ENCODE assay signal across 18 cellular contexts in genomic region chr9:72997387-72997995, GRCh38. TPM values are rescaled to one million over a fixed set of nuclear protein-coding genes. Genes with fewer than 3 reads are reported as not detected.
DNase-seq lines count a peak whose midpoint lies in the region; ATAC-seq and TF ChIP-seq lines count a peak whose summit lies in the region.
"Had no signal": no experiment of that assay in that cellular context is flagged by ENCODE, and none has a peak within 500 bp of the region (broad histone marks: within the 10 kb centered on the region; RNA-seq: fewer than 3 reads in every experiment).

No MANE protein-coding gene starts in this region.

- 7% methylated on average over 9 of the region's 9 CpGs for WGBS in liver
- WGBS in stomach, 5 donors = 14 to 28% (median 19%) methylated on average over 9 of the region's 9 CpGs

- peak overlapping the region; percentile 4 to 77 for H3K9ac ChIP-seq in liver (ENCODE audit: low read depth in 1 of 2, low read length in 2 of 2)

- ATAC-seq in activated T-helper 17 cell treated with anti-CD3 and anti-CD28 coated beads, Interleukin-2, amount 50 U/mL, for 72 hours (replicated peaks) = no peak
- ATAC-seq in HG03045 (IDR thresholded peaks at IDR 0.05; ENCODE audit: unreplicated experiment) = no peak
- ATAC-seq: HCT116 had no signal

- no peak overlapping the region for H3K27ac Mint-ChIP-seq in activated T-helper 17 cell treated with anti-CD3 and anti-CD28 coated beads, Interleukin-2, amount 50 U/mL, for 72 hours
- H3K27ac Mint-ChIP-seq: activated naive CD4-positive, alpha-beta T cell treated with anti-CD3 and anti-CD28 coated beads, Interleukin-2, amount 50 U/mL, for 24 hours; stimulated activated naive CD8-positive, alpha-beta T cell treated with anti-CD3 and anti-CD28 coated beads, Interleukin-15, Interleukin-2, amounts not matched to agents 100 ng/mL and 50 ng/mL, for 24 hours had no signal

- H3K36me3 ChIP-seq in liver (ENCODE audit: control insufficient read depth in 4 of 4, insufficient read depth in 3 of 4, low read depth in 1 of 4, low read length in 3 of 4) = no peaks in the 10 kb centered on the region
- H3K36me3 ChIP-seq in stomach = no peaks in the 10 kb centered on the region
- H3K36me3 ChIP-seq: cardiac muscle cell had no signal

- no peaks in the 10 kb centered on the region for H3K9me3 ChIP-seq in liver (ENCODE audit: control insufficient read depth in 4 of 4, low read length in 3 of 4)
- no peaks in the 10 kb centered on the region for H3K9me3 ChIP-seq in stomach

- no peaks in the 10 kb centered on the region for H3K9me3 Mint-ChIP-seq in activated T-helper 17 cell treated with anti-CD3 and anti-CD28 coated beads, Interleukin-2, amount 50 U/mL, for 72 hours
- H3K9me3 Mint-ChIP-seq: activated naive CD4-positive, alpha-beta T cell treated with anti-CD3 and anti-CD28 coated beads, Interleukin-2, amount 50 U/mL, for 24 hours; stimulated activated naive CD8-positive, alpha-beta T cell treated with anti-CD3 and anti-CD28 coated beads, Interleukin-15, Interleukin-2, amounts not matched to agents 100 ng/mL and 50 ng/mL, for 24 hours had no signal

- no peak for TF ChIP-seq EP300 in stomach (IDR thresholded peaks at IDR 0.05)

- H3K27ac ChIP-seq in liver (ENCODE audit: low read depth in 1 of 2, low read length in 2 of 2) (peak overlapping the region; percentile 84 to 95), stomach (peak overlapping the region; percentile 49 to 69 (median 62))
- H3K27ac ChIP-seq: cardiac muscle cell, epithelial cell of prostate had no signal

- H3K4me1 Mint-ChIP-seq in activated T-helper 17 cell treated with anti-CD3 and anti-CD28 coated beads, Interleukin-2, amount 50 U/mL, for 72 hours = peaks cover 5% of the 10 kb centered on the region

- intact Hi-C loops in stomach (cut with DNase I; ENCODE audit: low total_unique reads) = no loop called here

- H3K4me3 ChIP-seq in liver (ENCODE audit: low read depth in 1 of 3, low read length in 3 of 3) (peak overlapping the region; percentile 22 to 62 (median 38)), stomach (peak overlapping the region in 1 of 4 donors; percentile 1)
- H3K4me3 ChIP-seq: cardiac muscle cell had no signal

- TF ChIP-seq RAD21 in liver (IDR thresholded peaks at IDR 0.05) = peak; percentile 43 to 46

- H3K4me1 ChIP-seq in liver (ENCODE audit: control insufficient read depth in 4 of 4, insufficient read depth in 4 of 4, low read length in 3 of 4) = peaks cover 2 to 25% (median 3%) of the 10 kb centered on the region in 4 donors
- H3K4me1 ChIP-seq in stomach = peaks cover 5 to 24% (median 10%) of the 10 kb centered on the region in 4 donors

- TF ChIP-seq CTCF in liver (IDR thresholded peaks at IDR 0.05; ENCODE audit: low read depth, low read length, missing input control) (no peak), stomach (IDR thresholded peaks at IDR 0.05) (no peak), GM20000 (IDR thresholded peaks at IDR 0.05; ENCODE audit: extremely low read depth, missing control alignments) (no peak)

- peaks cover 2% of the 10 kb centered on the region for H3K27me3 Mint-ChIP-seq in activated T-helper 17 cell treated with anti-CD3 and anti-CD28 coated beads, Interleukin-2, amount 50 U/mL, for 72 hours

- H3K36me3 Mint-ChIP-seq in activated T-helper 17 cell treated with anti-CD3 and anti-CD28 coated beads, Interleukin-2, amount 50 U/mL, for 72 hours (ENCODE audit: low read depth) = no peaks in the 10 kb centered on the region
- H3K36me3 Mint-ChIP-seq: activated naive CD4-positive, alpha-beta T cell treated with anti-CD3 and anti-CD28 coated beads, Interleukin-2, amount 50 U/mL, for 24 hours; naive thymus-derived CD8-positive, alpha-beta T cell had no signal

- TF ChIP-seq POLR2A in stomach (IDR thresholded peaks at IDR 0.05) = no peak

- DNase-seq in NCI-H748 (lab: John Stamatoyannopoulos, UW; ENCODE audit: unreplicated experiment) (peak; percentile 20), NCI-H748 treated with DMSO at 0.1 percent for 48 hours (lab: John Stamatoyannopoulos, UW) (no peak), stomach (no peak), NCI-H187 (lab: John Stamatoyannopoulos, UW) (no peak), GM20000 (ENCODE audit: low spot score) (no peak)
- DNase-seq: head of caudate nucleus; kidney glomerular epithelial cell; naive thymus-derived CD8-positive, alpha-beta T cell; NCI-H2107; NK-92 treated with Interleukin-12 subunit alpha and Interleukin-12 subunit beta, amount 100 ng/mL, for 24 hours had no signal

- H3K27me3 ChIP-seq in liver (ENCODE audit: control insufficient read depth in 4 of 4, insufficient read depth in 4 of 4, low read length in 3 of 4) (no peaks in the 10 kb centered on the region), stomach (no peaks in the 10 kb centered on the region)
- H3K27me3 ChIP-seq: cardiac muscle cell had no signal

- peak overlapping the region; percentile 11 for H3K4me3 Mint-ChIP-seq in activated T-helper 17 cell treated with anti-CD3 and anti-CD28 coated beads, Interleukin-2, amount 50 U/mL, for 72 hours
- H3K4me3 Mint-ChIP-seq: activated naive CD4-positive, alpha-beta T cell treated with anti-CD3 and anti-CD28 coated beads, Interleukin-2, amount 50 U/mL, for 24 hours; naive thymus-derived CD8-positive, alpha-beta T cell; stimulated activated naive CD8-positive, alpha-beta T cell treated with anti-CD3 and anti-CD28 coated beads, Interleukin-15, Interleukin-2, amounts not matched to agents 100 ng/mL and 50 ng/mL, for 24 hours had no signal

TF ChIP-seq in liver, 16 proteins besides CTCF, POLR2A, EP300 and RAD21:
- TF ChIP-seq HNF4A (conservative IDR thresholded peaks at IDR 0.05) (peak; percentile 89), SP1 (IDR thresholded peaks at IDR 0.05) (peak; percentile 68), MAX (IDR thresholded peaks at IDR 0.05) (peak; percentile 49), REST (IDR thresholded peaks at IDR 0.05) (peak; percentile 94), YY1 (IDR thresholded peaks at IDR 0.05) (peak; percentile 62), FOXA2 (IDR thresholded peaks at IDR 0.05) (peak; percentile 91), NR2F2 (IDR thresholded peaks at IDR 0.05) (no peak), ZBTB33 (IDR thresholded peaks at IDR 0.05) (peak; percentile 20), TAF1 (conservative IDR thresholded peaks at IDR 0.05) (no peak), JUND (IDR thresholded peaks at IDR 0.05) (peak; percentile 78 to 83), GABPA (IDR thresholded peaks at IDR 0.05 in 1 of 2, conservative IDR thresholded peaks at IDR 0.05 in 1 of 2) (no peak), FOXA1 (IDR thresholded peaks at IDR 0.05) (peak; percentile 71), EGR1 (IDR thresholded peaks at IDR 0.05; ENCODE audit: low read depth in 2 of 2) (peak in 1 of 2 donors; percentile 52), HNF4G (IDR thresholded peaks at IDR 0.05) (peak; percentile 75), RXRA (IDR thresholded peaks at IDR 0.05) (peak; percentile 83 to 90), ATF3 (IDR thresholded peaks at IDR 0.05) (no peak)

RNA-seq across cellular contexts. Expression of gene ALDH1A1, which starts 44.6 kb away (rescaled TPM):
- total RNA-seq in activated T-helper 17 cell treated with anti-CD3 and anti-CD28 coated beads, Interleukin-2, amount 50 U/mL, for 72 hours = not detected
- 100 to 1,000 TPM; 178 to 208 TPM for total RNA-seq in liver
- polyA plus RNA-seq in liver = 100 to 1,000 TPM; 118 to 433 TPM
- 100 to 1,000 TPM in 4 of 5 donors, 10 to 100 TPM in 1; 92.1 to 320 (median 187) TPM for total RNA-seq in stomach
- 100 to 1,000 TPM; 157 to 423 (median 409) TPM for polyA plus RNA-seq in stomach

Comparison
In these comparisons a context has a peak if more than half of its experiments do, and no peak if none do; other contexts are left out.
1. RNA of gene ALDH1A1, which starts 44.6 kb away (total RNA-seq): 178 to 208 TPM in liver and 92.1 to 320 TPM in stomach; not detected in activated T-helper 17 cell treated with anti-CD3 and anti-CD28 coated beads, Interleukin-2, amount 50 U/mL, for 72 hours; every median in the first group is over 10 times any median in the second.